Comparison of ENCODE assay signal across 20 cellular contexts in genomic region chr2:216292886-216293291, GRCh38.
DNase-seq lines count a peak whose midpoint lies in the region; ATAC-seq lines count a peak whose summit lies in the region.
"Had no signal": no experiment of that assay in that cellular context is flagged by ENCODE, and none has a peak within 500 bp of the region (broad histone marks: within the 10 kb centered on the region; RNA-seq: fewer than 3 reads in every experiment).

No MANE protein-coding gene starts in this region.

- H3K36me3 Mint-ChIP-seq in stimulated activated memory B cell treated with anti-CD40 and anti-IgM and Interleukin-4, amounts not matched to agents 10 μg/mL and 1 μg/mL and 100 μg/mL, for 72 hours = no peaks in the 10 kb centered on the region
- H3K36me3 Mint-ChIP-seq: memory B cell had no signal

- ATAC-seq in stimulated activated memory B cell treated with anti-CD40 and anti-IgM and Interleukin-4, amounts not matched to agents 10 μg/mL and 1 μg/mL and 100 μg/mL, for 72 hours = no peak
- ATAC-seq: activated CD4-positive, alpha-beta T cell treated with anti-CD3 and anti-CD28 coated beads for 36 hours; esophagus mucosa; heart right ventricle; PC-3 had no signal

- H3K4me1 Mint-ChIP-seq in stimulated activated memory B cell treated with anti-CD40 and anti-IgM and Interleukin-4, amounts not matched to agents 10 μg/mL and 1 μg/mL and 100 μg/mL, for 72 hours = no peaks in the 10 kb centered on the region
- H3K4me1 Mint-ChIP-seq: memory B cell had no signal

- no peak overlapping the region for H3K27ac Mint-ChIP-seq in stimulated activated memory B cell treated with anti-CD40 and anti-IgM and Interleukin-4, amounts not matched to agents 10 μg/mL and 1 μg/mL and 100 μg/mL, for 72 hours
- H3K27ac Mint-ChIP-seq: activated CD4-positive, alpha-beta T cell treated with anti-CD3 and anti-CD28 coated beads for 36 hours; dendritic cell treated with granulocyte-macrophage colony-stimulating factor and Interleukin-4, amounts not matched to agents 40 ng/mL and 50 ng/mL, for 4 days; memory B cell; nephron progenitor cell; stimulated activated naive CD8-positive, alpha-beta T cell treated with anti-CD3 and anti-CD28 coated beads, Interleukin-15, Interleukin-2, amounts not matched to agents 100 ng/mL and 50 ng/mL, for 24 hours had no signal

- no peak overlapping the region for H3K4me3 Mint-ChIP-seq in stimulated activated memory B cell treated with anti-CD40 and anti-IgM and Interleukin-4, amounts not matched to agents 10 μg/mL and 1 μg/mL and 100 μg/mL, for 72 hours
- H3K4me3 Mint-ChIP-seq: activated CD4-positive, alpha-beta T cell treated with anti-CD3 and anti-CD28 coated beads for 36 hours; dendritic cell treated with granulocyte-macrophage colony-stimulating factor and Interleukin-4, amounts not matched to agents 40 ng/mL and 50 ng/mL, for 4 days; memory B cell; nephron progenitor cell; stimulated activated naive CD8-positive, alpha-beta T cell treated with anti-CD3 and anti-CD28 coated beads, Interleukin-15, Interleukin-2, amounts not matched to agents 100 ng/mL and 50 ng/mL, for 24 hours had no signal

- H3K27me3 Mint-ChIP-seq in stimulated activated memory B cell treated with anti-CD40 and anti-IgM and Interleukin-4, amounts not matched to agents 10 μg/mL and 1 μg/mL and 100 μg/mL, for 72 hours = no peaks in the 10 kb centered on the region
- H3K27me3 Mint-ChIP-seq: activated CD4-positive, alpha-beta T cell treated with anti-CD3 and anti-CD28 coated beads for 36 hours; dendritic cell treated with granulocyte-macrophage colony-stimulating factor and Interleukin-4, amounts not matched to agents 40 ng/mL and 50 ng/mL, for 4 days; memory B cell; stimulated activated naive CD8-positive, alpha-beta T cell treated with anti-CD3 and anti-CD28 coated beads, Interleukin-15, Interleukin-2, amounts not matched to agents 100 ng/mL and 50 ng/mL, for 24 hours had no signal

- H3K9me3 Mint-ChIP-seq in stimulated activated memory B cell treated with anti-CD40 and anti-IgM and Interleukin-4, amounts not matched to agents 10 μg/mL and 1 μg/mL and 100 μg/mL, for 72 hours = no peaks in the 10 kb centered on the region
- H3K9me3 Mint-ChIP-seq: dendritic cell treated with granulocyte-macrophage colony-stimulating factor and Interleukin-4, amounts not matched to agents 40 ng/mL and 50 ng/mL, for 4 days; memory B cell; nephron progenitor cell; stimulated activated naive CD8-positive, alpha-beta T cell treated with anti-CD3 and anti-CD28 coated beads, Interleukin-15, Interleukin-2, amounts not matched to agents 100 ng/mL and 50 ng/mL, for 24 hours had no signal

- DNase-seq in AG20443 (ENCODE audit: low spot score) (peak; percentile 64), NCI-H446 treated with DMSO at 0.1 percent for 48 hours (lab: John Stamatoyannopoulos, UW) (peak; percentile 88), cerebellum (ENCODE audit: low spot score) (peak; percentile 87), medulla oblongata (ENCODE audit: extremely low spot score) (peak; percentile 46), NCI-H2227 (lab: John Stamatoyannopoulos, UW; ENCODE audit: unreplicated experiment) (no peak), NCI-H187 (lab: John Stamatoyannopoulos, UW) (no peak), NCI-H1694 (lab: John Stamatoyannopoulos, UW) (no peak)
- DNase-seq: activated CD4-positive, alpha-beta T cell treated with anti-CD3 and anti-CD28 coated beads for 36 hours; activated naive CD4-positive, alpha-beta T cell; aorta; heart right ventricle; NCI-H1930; nephron progenitor cell; PC-3; SJCRH30 had no signal

Comparison
In these comparisons a context has a peak if more than half of its experiments do, and no peak if none do; other contexts are left out.
1. DNase-seq: peak in AG20443 (single experiment), NCI-H446 treated with DMSO at 0.1 percent for 48 hours (single experiment), cerebellum (single experiment) and medulla oblongata (single experiment); none in NCI-H2227 (single experiment), NCI-H187 (0 of 2) and NCI-H1694 (single experiment).